Comparison of ENCODE assay signal across 27 cellular contexts in genomic region chr20:60553095-60553494, GRCh38.
"Had no signal": no experiment of that assay in that cellular context is flagged by ENCODE, and none has a peak within 500 bp of the region (broad histone marks: within the 10 kb centered on the region; RNA-seq: fewer than 3 reads in every experiment).

No MANE protein-coding gene starts in this region.

- H3K36me3 ChIP-seq: ascending aorta, cardiac muscle cell, MG63, SJSA1 had no signal

- ATAC-seq: activated CD8-positive, alpha-beta memory T cell treated with anti-CD3 and anti-CD28 coated beads, Interleukin-2, amount 10 ng/mL, durations not matched to agents 7 days and 5 days; activated naive CD8-positive, alpha-beta T cell treated with anti-CD3 and anti-CD28 coated beads, Interleukin-2, amount 50 U/mL, for 24 hours; body of pancreas; Panc1; SK-N-SH treated with all-trans-retinoic acid at 6 μM for 48 hours; WTC11 had no signal

- H3K4me3 ChIP-seq: ascending aorta, body of pancreas, cardiac muscle cell, MG63, SJSA1 had no signal

- H3K9me3 ChIP-seq: ascending aorta, body of pancreas, MG63, SJSA1 had no signal

- H3K27ac ChIP-seq: ascending aorta, body of pancreas, cardiac muscle cell, SJSA1 had no signal

- DNase-seq: activated CD4-positive, alpha-beta T cell treated with anti-CD3 and anti-CD28 coated beads for 1 hour; activated CD4-positive, alpha-beta T cell treated with anti-CD3 and anti-CD28 coated beads, Interleukin-2, amount 50 U/mL, for 48 hours; activated CD8-positive, alpha-beta memory T cell treated with anti-CD3 and anti-CD28 coated beads, Interleukin-2, amount 10 ng/mL, durations not matched to agents 7 days and 5 days; activated effector memory CD4-positive, alpha-beta T cell treated with Interleukin-2 at 50 U/mL for 16 hours; activated naive CD4-positive, alpha-beta T cell; activated naive CD8-positive, alpha-beta T cell treated with anti-CD3 and anti-CD28 coated beads, Interleukin-2, amount 50 U/mL, for 24 hours; activated T-cell treated with anti-CD3 and anti-CD28 coated beads, Interleukin-2, amount 50 U/mL, for 24 hours; amniotic stem cell; body of pancreas; MG63; MV-4-11; NCI-H1092 treated with DMSO at 0.1 percent for 48 hours; NCI-H1436; NCI-H1694 treated with DMSO at 0.1 percent for 48 hours; NCI-H2029 treated with DMSO at 0.1 percent for 48 hours; NCI-H345; NCI-H510A treated with DMSO at 0.1 percent for 48 hours; NCI-H69; NK-92 treated with Interleukin-12 subunit alpha and Interleukin-12 subunit beta, amount 100 ng/mL, for 24 hours; OCI-M1; SHP77 had no signal

- H3K27me3 ChIP-seq: ascending aorta, body of pancreas, cardiac muscle cell, MG63, SJSA1 had no signal
